Comparison of ENCODE assay signal across 1 cellular context in the genomic region with DNA sequence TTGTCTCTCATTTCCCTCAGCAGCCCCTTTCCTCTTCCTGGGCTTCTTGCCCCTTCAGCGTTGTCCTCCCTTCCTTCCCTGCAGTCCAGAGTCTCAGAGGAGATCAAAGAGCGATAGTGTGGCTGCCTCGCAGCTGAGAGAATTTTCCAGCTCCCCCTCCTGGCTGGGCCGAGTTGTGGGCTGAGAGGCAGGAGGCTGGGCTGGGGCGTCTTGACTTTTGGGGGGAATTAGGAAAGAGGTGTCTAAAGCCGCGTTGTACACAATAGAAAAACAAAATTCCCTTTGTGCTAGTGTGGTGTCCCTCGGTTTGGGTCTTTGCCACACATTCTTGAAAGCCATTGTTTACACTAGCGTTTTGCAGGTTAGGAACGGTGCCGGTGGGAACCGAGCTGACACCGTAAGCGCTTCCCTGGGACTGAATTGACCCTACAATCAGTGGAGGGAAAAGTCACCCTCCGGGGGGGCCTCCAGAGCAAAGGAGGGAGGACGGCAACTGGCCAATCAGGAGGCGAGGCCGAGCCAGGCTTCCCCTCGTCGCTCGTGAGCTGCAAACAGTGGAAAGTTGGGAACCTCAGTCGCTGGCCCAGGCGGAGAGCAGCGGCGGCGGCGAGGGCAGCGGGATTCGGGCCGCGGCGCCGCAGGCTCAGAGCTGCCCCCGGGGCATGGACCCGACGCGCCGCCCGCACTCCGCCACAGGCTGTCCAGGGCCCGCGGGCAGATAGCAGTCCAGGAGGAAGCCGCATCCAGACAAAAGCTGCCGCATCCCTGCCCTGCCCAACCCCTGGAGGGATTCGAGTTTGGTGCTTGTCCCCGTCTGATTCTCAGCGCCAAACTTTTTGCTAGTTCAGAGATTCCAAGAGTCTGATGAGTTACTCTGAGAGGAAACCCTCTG.
TF ChIP-seq lines count a peak whose summit lies in the region.

TSS of gene HMCN1 (plus strand) at position 574 of the 892 bp plus-strand sequence. CDS start 389 bp downstream, outside the sequence.

TF ChIP-seq in K562, 482 proteins besides CTCF, POLR2A, EP300 and RAD21 (continued from another document):
- TF ChIP-seq TFAP4 (CRISPR knock-in tag; IDR thresholded peaks at IDR 0.05; ENCODE audit: borderline replicate concordance) = peak; percentile 78; the same call in 1 of the 2 replicates
